In the genomic region with DNA sequence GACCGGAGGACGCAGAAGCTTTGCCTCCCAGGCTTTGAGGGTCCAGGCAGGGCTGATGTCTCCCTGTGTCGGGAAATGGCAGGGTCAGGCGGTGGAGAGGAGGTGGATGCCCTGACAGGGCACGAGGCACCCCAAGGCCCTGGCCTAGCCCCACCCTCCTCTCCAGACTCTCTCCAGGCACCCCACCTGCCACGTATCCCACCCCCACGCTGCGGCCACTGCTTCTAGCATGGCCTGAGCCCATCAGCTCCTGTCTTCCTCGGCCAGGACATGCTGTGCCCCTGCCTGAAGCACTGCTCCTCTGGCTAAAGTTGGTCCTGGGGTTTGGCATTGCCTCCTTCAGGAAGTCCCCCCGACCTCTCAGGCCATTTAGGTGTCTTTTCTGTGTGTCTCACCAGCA, we compare ENCODE assay signal across 23 cellular contexts.
"Had no signal": no experiment of that assay in that cellular context is flagged by ENCODE, and none has a peak within 500 bp of the region (broad histone marks: within the 10 kb centered on the region; RNA-seq: fewer than 3 reads in every experiment).

No MANE protein-coding gene starts in this region.

- H3K4me3 ChIP-seq: dorsolateral prefrontal cortex, mucosa of descending colon, sigmoid colon, testis, tibial artery, upper lobe of right lung, uterus had no signal

- H3K9ac ChIP-seq: parathyroid adenoma had no signal

- H3K9me3 ChIP-seq: mucosa of descending colon, sigmoid colon, testis, tibial artery, upper lobe of right lung, uterus had no signal

- H3K27me3 ChIP-seq: dorsolateral prefrontal cortex, testis, upper lobe of right lung, uterus had no signal

- H3K36me3 ChIP-seq: sigmoid colon, tibial artery, upper lobe of right lung, uterus had no signal

- H3K4me3 Mint-ChIP-seq: immature natural killer cell; mesothelial cell of epicardium; naive B cell; natural killer cell treated with Interleukin-12 subunit alpha and Interleukin-12 subunit beta and Interleukin-15 and Interleukin-18, amount 100 ng/mL, for 72 hours; neural crest cell; stimulated activated memory B cell treated with anti-CD40 and anti-IgM and Interleukin-4, amounts not matched to agents 10 μg/mL and 1 μg/mL and 100 μg/mL, for 72 hours had no signal

- H3K27ac ChIP-seq: dorsolateral prefrontal cortex, parathyroid adenoma, sigmoid colon, testis, tibial artery, upper lobe of right lung, uterus had no signal

- H3K4me1 ChIP-seq: testis, upper lobe of right lung, uterus had no signal

- H3K27ac Mint-ChIP-seq: immature natural killer cell; mesothelial cell of epicardium; natural killer cell treated with Interleukin-12 subunit alpha and Interleukin-12 subunit beta and Interleukin-15 and Interleukin-18, amount 100 ng/mL, for 72 hours; progenitor cell of endocrine pancreas; stimulated activated memory B cell treated with anti-CD40 and anti-IgM and Interleukin-4, amounts not matched to agents 10 μg/mL and 1 μg/mL and 100 μg/mL, for 72 hours had no signal

- H3K36me3 Mint-ChIP-seq: immature natural killer cell; mesothelial cell of epicardium; naive B cell; natural killer cell treated with Interleukin-12 subunit alpha and Interleukin-12 subunit beta and Interleukin-15 and Interleukin-18, amount 100 ng/mL, for 72 hours; stimulated activated memory B cell treated with anti-CD40 and anti-IgM and Interleukin-4, amounts not matched to agents 10 μg/mL and 1 μg/mL and 100 μg/mL, for 72 hours had no signal

- ATAC-seq: mucosa of descending colon; natural killer cell treated with Interleukin-12 subunit alpha and Interleukin-12 subunit beta and Interleukin-15 and Interleukin-18, amount 100 ng/mL, for 72 hours; stimulated activated memory B cell treated with anti-CD40 and anti-IgM and Interleukin-4, amounts not matched to agents 10 μg/mL and 1 μg/mL and 100 μg/mL, for 72 hours; stimulated activated naive CD8-positive, alpha-beta T cell treated with anti-CD3 and anti-CD28 coated beads, Interleukin-15, Interleukin-2, amounts not matched to agents 100 U/mL and 50 U/mL, for 24 hours; upper lobe of right lung had no signal

- H3K9me3 Mint-ChIP-seq: immature natural killer cell; mesothelial cell of epicardium; natural killer cell treated with Interleukin-12 subunit alpha and Interleukin-12 subunit beta and Interleukin-15 and Interleukin-18, amount 100 ng/mL, for 72 hours; stimulated activated memory B cell treated with anti-CD40 and anti-IgM and Interleukin-4, amounts not matched to agents 10 μg/mL and 1 μg/mL and 100 μg/mL, for 72 hours had no signal

- DNase-seq: dorsolateral prefrontal cortex; effector CD4-positive, alpha-beta T cell; hypothalamus; immature natural killer cell; islet precursor cell; kidney glomerular epithelial cell; mesenchymal stem cell; mucosa of descending colon; naive B cell; sigmoid colon; stimulated activated CD4-positive, alpha-beta T cell treated with anti-CD3 and anti-CD28 coated beads, Interleukin-4, amount 100 ng/mL, for 4 hours; stimulated activated naive CD8-positive, alpha-beta T cell treated with anti-CD3 and anti-CD28 coated beads, Interleukin-15, Interleukin-2, amounts not matched to agents 100 U/mL and 50 U/mL, for 24 hours; substantia nigra; testis; tibial artery; upper lobe of right lung; uterus had no signal
